In genomic region chr5:55146543-55147151, GRCh38 we compare ENCODE assay signal across 8 cellular contexts. TPM values are rescaled to one million over a fixed set of nuclear protein-coding genes. Genes with fewer than 3 reads are reported as not detected.
A peak's percentile ranks its signal among the peaks of the same experiment; 100 is the strongest.
DNase-seq lines count a peak whose midpoint lies in the region; ATAC-seq and TF ChIP-seq lines count a peak whose summit lies in the region.

No MANE protein-coding gene starts in this region.

- ATAC-seq in GM19025 (IDR thresholded peaks at IDR 0.05; ENCODE audit: low read depth, unreplicated experiment) (peak; percentile 69), HG03460 (IDR thresholded peaks at IDR 0.05; ENCODE audit: unreplicated experiment) (peak; percentile 77), left lobe of liver (peak; percentile 97)

- DNase-seq in AG09319 (ENCODE audit: extremely low read depth, low read depth) (peak; percentile 63), NCI-H524 treated with DMSO at 0.1 percent for 48 hours (lab: John Stamatoyannopoulos, UW) (peak; percentile 19), cerebellum (ENCODE audit: low spot score) (peak; percentile 51), left lobe of liver (ENCODE audit: low spot score) (peak; percentile 82)
- DNase-seq in activated CD4-positive, alpha-beta T cell treated with anti-CD3 and anti-CD28 coated beads for 1 hour: peak; percentile 68
- peak; percentile 88 for DNase-seq in stimulated activated CD4-positive, alpha-beta T cell treated with anti-CD3 and anti-CD28 coated beads, Interleukin-4, amount 100 ng/mL, for 24 hours

- TF ChIP-seq CTCF in AG09319 (IDR thresholded peaks at IDR 0.05; ENCODE audit: low read depth, low read length): peak; percentile 98

RNA-seq across cellular contexts. Expression of gene GPX8, which starts 13.3 kb away (rescaled TPM):
- total RNA-seq in cerebellum (7.9 TPM), left lobe of liver (0.86 TPM)

RNA-seq across cellular contexts. Expression of gene CDC20B, which starts 26.3 kb away (rescaled TPM):
- total RNA-seq in cerebellum (0.18 TPM), left lobe of liver (not detected)

RNA-seq across cellular contexts. Expression of gene GZMA, which starts 44.2 kb away (rescaled TPM):
- total RNA-seq in cerebellum (not detected), left lobe of liver (not detected)

Comparison
In these comparisons a context has a peak if more than half of its experiments do, and no peak if none do; other contexts are left out.
1. Peak in every context shown above with its lines: DNase-seq and ATAC-seq.
2. DNase-seq: peak in every context shown above with its lines; median percentile 88 in stimulated activated CD4-positive, alpha-beta T cell treated with anti-CD3 and anti-CD28 coated beads, Interleukin-4, amount 100 ng/mL, for 24 hours; 82 in left lobe of liver; 68 in activated CD4-positive, alpha-beta T cell treated with anti-CD3 and anti-CD28 coated beads for 1 hour; 63 in AG09319; 51 in cerebellum; 19 in NCI-H524 treated with DMSO at 0.1 percent for 48 hours.